ENCODE assay signal across 25 cellular contexts in the genomic region with DNA sequence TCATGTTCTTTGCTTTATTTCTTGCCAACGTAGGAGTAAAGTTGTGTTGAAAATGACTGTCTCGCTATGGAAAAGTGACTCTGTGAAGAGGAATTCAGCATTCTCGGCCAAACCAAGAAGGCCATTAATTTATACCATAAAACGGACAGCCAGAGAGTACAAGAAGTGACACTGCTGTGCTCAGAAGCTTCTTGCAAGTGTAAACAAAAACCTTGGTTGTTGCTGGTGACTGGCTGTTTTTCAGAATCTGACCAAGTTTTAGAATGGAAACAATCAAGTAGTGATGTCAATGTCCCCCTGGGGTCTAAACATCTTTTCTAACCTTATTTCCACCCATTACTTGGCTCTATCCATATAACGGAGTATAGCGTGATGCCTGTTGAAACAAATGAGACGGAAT.
"Had no signal": no experiment of that assay in that cellular context is flagged by ENCODE, and none has a peak within 500 bp of the region (broad histone marks: within the 10 kb centered on the region; RNA-seq: fewer than 3 reads in every experiment).

No MANE protein-coding gene starts in this region.

- DNase-seq: activated B cell treated with CpG ODN at 0.5 μM for 24 hours; activated CD4-positive, alpha-beta T cell treated with anti-CD3 and anti-CD28 coated beads, Interleukin-2, amount 50 U/mL, for 1 hour; activated CD8-positive, alpha-beta T cell treated with anti-CD3 and anti-CD28 coated beads for 36 hours; activated naive CD8-positive, alpha-beta T cell treated with anti-CD3 and anti-CD28 coated beads, Interleukin-2, amount 50 U/mL, for 24 hours; activated T-cell treated with anti-CD3 and anti-CD28 coated beads, Interleukin-2, amount 50 U/mL, for 4 hours; amygdala; body of pancreas; effector memory CD4-positive, alpha-beta T cell; heart right ventricle; kidney glomerular epithelial cell; left lung; lower lobe of right lung; mesendoderm; natural killer cell; posterior cingulate gyrus; right cardiac atrium; small intestine; stimulated activated CD4-positive, alpha-beta T cell treated with anti-CD3 and anti-CD28 coated beads, Interleukin-4, amount 100 ng/mL, for 24 hours; substantia nigra; T-helper 1 cell; upper lobe of left lung had no signal

- H3K27me3 ChIP-seq: body of pancreas, heart right ventricle, left lung, neural progenitor cell, upper lobe of left lung, vagina had no signal

- H3K4me3 ChIP-seq: body of pancreas, heart right ventricle, left lung, lower lobe of right lung, neural progenitor cell, upper lobe of left lung, vagina had no signal

- H3K36me3 ChIP-seq: heart right ventricle, left lung, lower lobe of right lung, neural progenitor cell, upper lobe of left lung, vagina had no signal

- FAIRE-seq: colon, small intestine had no signal

- H3K4me1 ChIP-seq: body of pancreas, heart right ventricle, left lung, lower lobe of right lung, neural progenitor cell, upper lobe of left lung, vagina had no signal

- H3K9me3 ChIP-seq: body of pancreas, heart right ventricle, left lung, lower lobe of right lung, upper lobe of left lung, vagina had no signal

- H3K27ac ChIP-seq: body of pancreas, heart right ventricle, left lung, lower lobe of right lung, neural progenitor cell, upper lobe of left lung, vagina had no signal

- ATAC-seq: activated CD8-positive, alpha-beta T cell treated with anti-CD3 and anti-CD28 coated beads for 36 hours; activated naive CD8-positive, alpha-beta T cell treated with anti-CD3 and anti-CD28 coated beads, Interleukin-2, amount 50 U/mL, for 24 hours; activated T-cell treated with anti-CD3 and anti-CD28 coated beads, Interleukin-2, amount 50 U/mL, for 4 hours; body of pancreas; heart right ventricle; left lung; lower lobe of right lung; natural killer cell; right cardiac atrium; stimulated activated effector memory CD8-positive, alpha-beta T cell treated with anti-CD3 and anti-CD28 coated beads, Interleukin-12 subunit alpha, Interleukin-12 subunit beta, amount 100 ng/mL, for 72 hours had no signal
